32 cellular contexts compared by ENCODE assay signal in genomic region chr4:10205223-10205622, GRCh38.
A peak's percentile ranks its signal among the peaks of the same experiment; 100 is the strongest.
DNase-seq lines count a peak whose midpoint lies in the region; ATAC-seq, FAIRE-seq and TF ChIP-seq lines count a peak whose summit lies in the region.
"Had no signal": no experiment of that assay in that cellular context is flagged by ENCODE, and none has a peak within 500 bp of the region (broad histone marks: within the 10 kb centered on the region; RNA-seq: fewer than 3 reads in every experiment).

No MANE protein-coding gene starts in this region.

- TF ChIP-seq RAD21 in K562 (CRISPR knock-in tag; conservative IDR thresholded peaks at IDR 0.05 in 1 of 2, IDR thresholded peaks at IDR 0.05 in 1 of 2): no peak

- no peak overlapping the region for H2AK5ac ChIP-seq in H9 (ENCODE audit: insufficient read length, low read length)

- H3K4me2 ChIP-seq in K562 (ENCODE audit: insufficient read depth, low read length): no peak overlapping the region
- H3K4me2 ChIP-seq in H9 (ENCODE audit: insufficient read depth, insufficient read length, low read length): no peak overlapping the region
- H3K4me2 ChIP-seq: hepatocyte had no signal

- TF ChIP-seq CTCF in K562 (IDR thresholded peaks at IDR 0.05 in 2 of 3, conservative IDR thresholded peaks at IDR 0.05 in 1 of 3; ENCODE audit: insufficient read depth in 2 of 3, low read depth in 1 of 3, low read length in 3 of 3): no peak
- no peak for TF ChIP-seq CTCF in H9 (conservative IDR thresholded peaks at IDR 0.05)

- no peak overlapping the region for H3K4ac ChIP-seq in H9 (ENCODE audit: low read depth, low read length)

- no peak overlapping the region for H2BK120ac ChIP-seq in H9 (ENCODE audit: low read depth, low read length, poor library complexity, severe bottlenecking)

- H3K27ac Mint-ChIP-seq in CD4-positive, alpha-beta memory T cell: no peak overlapping the region
- H3K27ac Mint-ChIP-seq in H9: no peak overlapping the region
- H3K27ac Mint-ChIP-seq: activated CD8-positive, alpha-beta T cell treated with anti-CD3 and anti-CD28 coated beads for 36 hours; activated naive CD4-positive, alpha-beta T cell treated with anti-CD3 and anti-CD28 coated beads, Interleukin-2, amount 50 U/mL, for 24 hours; activated T-helper 2 cell treated with anti-CD3 and anti-CD28 coated beads, Interferon-gamma antibody, Interleukin-2, Interleukin-4, amounts not matched to agents 10 μg/mL and 5 μg/mL and 100 μg/mL, durations not matched to agents 14 hours and 24 hours and 36 hours; B cell; immature natural killer cell; mesothelial cell of epicardium; naive thymus-derived CD8-positive, alpha-beta T cell; T-helper 17 cell had no signal

- in situ Hi-C loops in K562 (cut with MboI): no loop called here
- in situ Hi-C loops in KBM-7 (cut with MboI; ENCODE audit: low pct_unique_long_range_greater_than_20kb, low sequenced_read_pairs): no loop called here

- intact Hi-C loops in K562 (cut with micrococcal nuclease): no loop called here
- intact Hi-C loops in CD4-positive, alpha-beta memory T cell (cut with micrococcal nuclease): no loop called here

- no peak overlapping the region for H4K8ac ChIP-seq in H9 (replicated peaks; ENCODE audit: insufficient read length, low read depth, low read length)

- no peak overlapping the region for H2BK12ac ChIP-seq in H9 (ENCODE audit: insufficient read length, low read depth, low read length)

- TF ChIP-seq POLR2A in K562 (conservative IDR thresholded peaks at IDR 0.05): no peak

- CTCF ChIA-PET in K562 (lab: Yijun Ruan, JAX; ENCODE audit: low intra/inter-chr PET ratio): no interaction called here
- CTCF ChIA-PET in CD4-positive, alpha-beta memory T cell (lab: Charles Lee; ENCODE audit: partially characterized antibody): no interaction called here

- peaks cover 26 to 59% of the 10 kb centered on the region in 2 experiments for H3K4me1 ChIP-seq in K562 (replicated peaks in 1 of 2; ENCODE audit: control insufficient read depth in 2 of 2, insufficient read depth in 2 of 2, low read length in 2 of 2)
- no peaks in the 10 kb centered on the region for H3K4me1 ChIP-seq in CD4-positive, alpha-beta memory T cell (ENCODE audit: insufficient read depth, low read length)
- no peaks in the 10 kb centered on the region for H3K4me1 ChIP-seq in H9 (ENCODE audit: insufficient read depth, low read length)
- H3K4me1 ChIP-seq: colonic mucosa, left ventricle myocardium inferior, vagina had no signal

- H3K9me1 ChIP-seq in K562 (ENCODE audit: control insufficient read depth, insufficient read depth, low read length): no peaks in the 10 kb centered on the region

- no peaks in the 10 kb centered on the region for H3K36me3 ChIP-seq in K562 (ENCODE audit: control insufficient read depth, insufficient read depth, low read length)
- H3K36me3 ChIP-seq in CD4-positive, alpha-beta memory T cell (ENCODE audit: insufficient read depth, low read length): no peaks in the 10 kb centered on the region
- H3K36me3 ChIP-seq: cardiac muscle cell, colonic mucosa, left ventricle myocardium inferior, thoracic aorta, vagina had no signal

- no peak overlapping the region for H3T11ph ChIP-seq in H9 (ENCODE audit: low read length)

- H3K9me3 Mint-ChIP-seq in CD4-positive, alpha-beta memory T cell: peaks cover 0 to 2% (median 0%) of the 10 kb centered on the region in 8 donors
- no peaks in the 10 kb centered on the region for H3K9me3 Mint-ChIP-seq in H9
- H3K9me3 Mint-ChIP-seq: activated CD8-positive, alpha-beta T cell treated with anti-CD3 and anti-CD28 coated beads for 36 hours; activated naive CD4-positive, alpha-beta T cell treated with anti-CD3 and anti-CD28 coated beads, Interleukin-2, amount 50 U/mL, for 24 hours; activated T-helper 2 cell treated with anti-CD3 and anti-CD28 coated beads, Interferon-gamma antibody, Interleukin-2, Interleukin-4, amounts not matched to agents 10 μg/mL and 5 μg/mL and 100 μg/mL, durations not matched to agents 14 hours and 24 hours and 36 hours; mesothelial cell of epicardium; naive thymus-derived CD8-positive, alpha-beta T cell had no signal

- TF ChIP-seq EP300 in K562 (IDR thresholded peaks at IDR 0.05; ENCODE audit: low read length): no peak

- H3K79me1 ChIP-seq in H9 (ENCODE audit: insufficient read depth, low read depth, low read length, poor library complexity, severe bottlenecking): no peaks in the 10 kb centered on the region

- H3K36me3 Mint-ChIP-seq in CD4-positive, alpha-beta memory T cell: no peaks in the 10 kb centered on the region
- no peaks in the 10 kb centered on the region for H3K36me3 Mint-ChIP-seq in H9 (ENCODE audit: insufficient read depth in 1 of 3, low read depth in 3 of 3)
- H3K36me3 Mint-ChIP-seq: activated naive CD4-positive, alpha-beta T cell treated with anti-CD3 and anti-CD28 coated beads, Interleukin-2, amount 50 U/mL, for 24 hours; immature natural killer cell; mesothelial cell of epicardium; naive thymus-derived CD8-positive, alpha-beta T cell had no signal

- H2BK20ac ChIP-seq in H9 (ENCODE audit: low read depth, low read length, poor library complexity, severe bottlenecking): no peak overlapping the region

- no peaks in the 10 kb centered on the region for H3K9me3 ChIP-seq in K562 (replicated peaks; ENCODE audit: control insufficient read depth, insufficient read depth, low read depth, low read length)
- no peaks in the 10 kb centered on the region for H3K9me3 ChIP-seq in CD4-positive, alpha-beta memory T cell (ENCODE audit: control insufficient read depth in 1 of 2, low read length in 2 of 2)
- H3K9me3 ChIP-seq in H9 (ENCODE audit: control insufficient read depth, low read depth, low read length): no peaks in the 10 kb centered on the region
- H3K9me3 ChIP-seq: colonic mucosa, left ventricle myocardium inferior, thoracic aorta, vagina had no signal

- H3K4me3 ChIP-seq in K562: no peak overlapping the region
- H3K4me3 ChIP-seq in CD4-positive, alpha-beta memory T cell (ENCODE audit: low read length in 2 of 2): no peak overlapping the region
- H3K4me3 ChIP-seq: cardiac muscle cell, colonic mucosa, hepatocyte, left ventricle myocardium inferior, SK-N-MC, thoracic aorta, vagina had no signal

- no peaks in the 10 kb centered on the region for H3K4me1 Mint-ChIP-seq in CD4-positive, alpha-beta memory T cell
- no peaks in the 10 kb centered on the region for H3K4me1 Mint-ChIP-seq in H9
- H3K4me1 Mint-ChIP-seq: activated naive CD4-positive, alpha-beta T cell treated with anti-CD3 and anti-CD28 coated beads, Interleukin-2, amount 50 U/mL, for 24 hours; B cell; immature natural killer cell had no signal

- no peak overlapping the region for H3K4me3 Mint-ChIP-seq in CD4-positive, alpha-beta memory T cell
- H3K4me3 Mint-ChIP-seq in H9: no peak overlapping the region
- H3K4me3 Mint-ChIP-seq: activated CD8-positive, alpha-beta T cell treated with anti-CD3 and anti-CD28 coated beads for 36 hours; activated naive CD4-positive, alpha-beta T cell treated with anti-CD3 and anti-CD28 coated beads, Interleukin-2, amount 50 U/mL, for 24 hours; B cell; immature natural killer cell; mesothelial cell of epicardium; naive thymus-derived CD8-positive, alpha-beta T cell; T-helper 17 cell had no signal

- WGBS in K562 (ENCODE audit: insufficient coverage, low coverage, missing lambda C conversion rate): 10% methylated on average over 1 of the region's 1 CpG
- no CpG with 5 or more reads among the region's 1 CpG for WGBS in H9 (ENCODE audit: extremely low coverage, insufficient read length, low lambda C conversion rate)

- ATAC-seq in K562: no peak
- ATAC-seq: activated CD8-positive, alpha-beta T cell treated with anti-CD3 and anti-CD28 coated beads for 36 hours; HCT116; naive thymus-derived CD8-positive, alpha-beta T cell; T-helper 17 cell had no signal

- no peak overlapping the region for H3K9ac ChIP-seq in K562 (ENCODE audit: insufficient read depth in 1 of 2, low read depth in 2 of 2, low read length in 2 of 2)
- H3K9ac ChIP-seq in H9 (ENCODE audit: extremely low read depth, insufficient read length, low read length): no peak overlapping the region

- no peak overlapping the region for H4K5ac ChIP-seq in H9 (ENCODE audit: insufficient read length, low read depth, low read length)

- H2BK15ac ChIP-seq in H9 (ENCODE audit: low read depth, low read length): no peak overlapping the region

- peaks cover 4 to 10% of the 10 kb centered on the region in 2 donors for H3K27me3 Mint-ChIP-seq in CD4-positive, alpha-beta memory T cell
- H3K27me3 Mint-ChIP-seq in H9 (ENCODE audit: low read depth): peaks cover 22% of the 10 kb centered on the region
- H3K27me3 Mint-ChIP-seq: activated naive CD4-positive, alpha-beta T cell treated with anti-CD3 and anti-CD28 coated beads, Interleukin-2, amount 50 U/mL, for 24 hours had no signal

- no peak overlapping the region for H3K56ac ChIP-seq in H9 (ENCODE audit: insufficient read length, low read depth, low read length)

- H3K79me2 ChIP-seq in K562 (ENCODE audit: control insufficient read depth, insufficient read depth, low read length) (no peaks in the 10 kb centered on the region), H9 (ENCODE audit: insufficient read depth, low read length) (no peaks in the 10 kb centered on the region)
- H3K79me2 ChIP-seq: hepatocyte had no signal

- H3K18ac ChIP-seq in H9 (ENCODE audit: insufficient read length, low read depth, low read length): no peak overlapping the region

- H3K23me2 ChIP-seq in H9 (ENCODE audit: insufficient read length, low read depth, low read length, poor library complexity, severe bottlenecking): no peaks in the 10 kb centered on the region

- H3K14ac ChIP-seq in H9 (ENCODE audit: insufficient read depth, low read length): no peak overlapping the region

- H2AFZ ChIP-seq in K562 (ENCODE audit: low read depth, low read length) (0 out of 2 replicates have a peak overlapping the region, but pooled peaks have one; percentile 54), H9 (ENCODE audit: low read length) (no peak overlapping the region)
- H2AFZ ChIP-seq: hepatocyte had no signal

- no peak overlapping the region for H4K91ac ChIP-seq in H9 (ENCODE audit: insufficient read length, low read depth, low read length)

- FAIRE-seq in K562 (lab: Jason Lieb, UNC): no peak
- FAIRE-seq: frontal cortex had no signal

- H3K23ac ChIP-seq in H9 (ENCODE audit: insufficient read length, low read depth, low read length): no peak overlapping the region

- H4K20me1 ChIP-seq in K562 (replicated peaks; ENCODE audit: control insufficient read depth, insufficient read depth, low read length) (no peaks in the 10 kb centered on the region), H9 (ENCODE audit: control insufficient read depth, insufficient read depth, insufficient read length) (no peaks in the 10 kb centered on the region)

- no peak overlapping the region for H3K27ac ChIP-seq in K562 (ENCODE audit: extremely low read depth, low read depth, low read length)
- no peak overlapping the region for H3K27ac ChIP-seq in CD4-positive, alpha-beta memory T cell (ENCODE audit: low read depth, low read length)
- H3K27ac ChIP-seq in H9 (ENCODE audit: insufficient read length, low read depth, low read length): no peak overlapping the region
- H3K27ac ChIP-seq: cardiac muscle cell, colonic mucosa, hepatocyte, left ventricle myocardium inferior, RWPE1, SK-N-MC, thoracic aorta, vagina had no signal

- H2BK5ac ChIP-seq in H9 (ENCODE audit: insufficient read length, low read length): no peak overlapping the region

- H3K27me3 ChIP-seq in K562 (ENCODE audit: control insufficient read depth in 2 of 2, insufficient read depth in 2 of 2, low read length in 2 of 2) (no peaks in the 10 kb centered on the region), H9 (ENCODE audit: insufficient read depth, low read length) (no peaks in the 10 kb centered on the region)
- no peaks in the 10 kb centered on the region for H3K27me3 ChIP-seq in CD4-positive, alpha-beta memory T cell (ENCODE audit: insufficient read depth, low read length)
- H3K27me3 ChIP-seq: cardiac muscle cell, colonic mucosa, hepatocyte, vagina had no signal

- POLR2A ChIA-PET in K562 (lab: Yijun Ruan, JAX): interaction anchor here (1.8 kb wide), 1 partner anchor 12 kb away, joined by 6 read pairs; no protein-coding TSS in a partner anchor
- POLR2A ChIA-PET in CD4-positive, alpha-beta memory T cell (lab: Charles Lee; ENCODE audit: partially characterized antibody): no interaction called here

- peak; percentile 11 for DNase-seq in AG08396 (ENCODE audit: low spot score)
- DNase-seq in LHCN-M2 (ENCODE audit: low read depth): peak; percentile 8
- DNase-seq in K562 (ENCODE audit: extremely low read depth in 1 of 4, low spot score in 3 of 4): peak in 1 of 4 experiments; percentile 42
- DNase-seq in kidney tubule cell (ENCODE audit: low spot score): peak; percentile 32
- no peak for DNase-seq in CD4-positive, alpha-beta memory T cell
- DNase-seq in KBM-7: no peak
- DNase-seq in NCI-H187 treated with DMSO at 0.1 percent for 48 hours (lab: John Stamatoyannopoulos, UW): no peak
- DNase-seq in H9: no peak
- DNase-seq: activated CD8-positive, alpha-beta T cell treated with anti-CD3 and anti-CD28 coated beads for 36 hours; DMS53; effector memory CD4-positive, alpha-beta T cell; immature natural killer cell; naive thymus-derived CD8-positive, alpha-beta T cell; NCI-H1105 treated with DMSO at 0.1 percent for 48 hours; NCI-H2029; nucleus accumbens; stimulated activated naive CD4-positive, alpha-beta T cell treated with Interleukin-2 at 50 U/mL for 16 hours; T-helper 17 cell had no signal

- no TSS peak for BruUV-seq in K562 (replicated peaks; lab: Mats Ljungman, UMichigan)

Comparison
In these comparisons a context has a peak if more than half of its experiments do, and no peak if none do; other contexts are left out.
1. DNase-seq: peak in AG08396 (single experiment), LHCN-M2 (single experiment) and kidney tubule cell (single experiment); none in CD4-positive, alpha-beta memory T cell (0 of 5), KBM-7 (single experiment), NCI-H187 treated with DMSO at 0.1 percent for 48 hours (single experiment) and H9 (single experiment).